Comparison of ENCODE assay signal across 8 cellular contexts in genomic region chr17:74503949-74504348, GRCh38. TPM values are rescaled to one million over a fixed set of nuclear protein-coding genes. Genes with fewer than 3 reads are reported as not detected.
"Had no signal": no experiment of that assay in that cellular context is flagged by ENCODE, and none has a peak within 500 bp of the region (broad histone marks: within the 10 kb centered on the region; RNA-seq: fewer than 3 reads in every experiment).

No MANE protein-coding gene starts in this region.

RNA-seq across cellular contexts. Expression of gene CD300LB, which starts 27.3 kb away (rescaled TPM):
- total RNA-seq: activated CD4-positive, alpha-beta T cell treated with anti-CD3 and anti-CD28 coated beads, Interleukin-2, amount 10 ng/mL, durations not matched to agents 24 days and 14 days; activated CD8-positive, alpha-beta memory T cell treated with anti-CD3 and anti-CD28 coated beads for 36 hours; activated CD8-positive, alpha-beta T cell treated with anti-CD3 and anti-CD28 coated beads for 36 hours; activated naive CD8-positive, alpha-beta T cell treated with anti-CD3 and anti-CD28 coated beads, Interleukin-2, amount 10 ng/mL, durations not matched to agents 7 days and 5 days; activated T-helper 2 cell treated with anti-CD3 and anti-CD28 coated beads, Interferon-gamma antibody, Interleukin-2, Interleukin-4, amounts not matched to agents 10 μg/mL and 5 μg/mL and 100 μg/mL, durations not matched to agents 14 hours and 24 hours and 36 hours; ascending aorta; LHCN-M2; PC-3 had no signal

RNA-seq across cellular contexts. Expression of gene CD300A, which starts 37.5 kb away (rescaled TPM):
- total RNA-seq: LHCN-M2, PC-3 had no signal

RNA-seq across cellular contexts. Expression of gene CD300C, which starts 42.0 kb away (rescaled TPM):
- total RNA-seq: activated CD8-positive, alpha-beta memory T cell treated with anti-CD3 and anti-CD28 coated beads for 36 hours; activated CD8-positive, alpha-beta T cell treated with anti-CD3 and anti-CD28 coated beads for 36 hours; activated T-helper 2 cell treated with anti-CD3 and anti-CD28 coated beads, Interferon-gamma antibody, Interleukin-2, Interleukin-4, amounts not matched to agents 10 μg/mL and 5 μg/mL and 100 μg/mL, durations not matched to agents 14 hours and 24 hours and 36 hours; ascending aorta; LHCN-M2; PC-3 had no signal
